8 cellular contexts compared by ENCODE assay signal in the genomic region with DNA sequence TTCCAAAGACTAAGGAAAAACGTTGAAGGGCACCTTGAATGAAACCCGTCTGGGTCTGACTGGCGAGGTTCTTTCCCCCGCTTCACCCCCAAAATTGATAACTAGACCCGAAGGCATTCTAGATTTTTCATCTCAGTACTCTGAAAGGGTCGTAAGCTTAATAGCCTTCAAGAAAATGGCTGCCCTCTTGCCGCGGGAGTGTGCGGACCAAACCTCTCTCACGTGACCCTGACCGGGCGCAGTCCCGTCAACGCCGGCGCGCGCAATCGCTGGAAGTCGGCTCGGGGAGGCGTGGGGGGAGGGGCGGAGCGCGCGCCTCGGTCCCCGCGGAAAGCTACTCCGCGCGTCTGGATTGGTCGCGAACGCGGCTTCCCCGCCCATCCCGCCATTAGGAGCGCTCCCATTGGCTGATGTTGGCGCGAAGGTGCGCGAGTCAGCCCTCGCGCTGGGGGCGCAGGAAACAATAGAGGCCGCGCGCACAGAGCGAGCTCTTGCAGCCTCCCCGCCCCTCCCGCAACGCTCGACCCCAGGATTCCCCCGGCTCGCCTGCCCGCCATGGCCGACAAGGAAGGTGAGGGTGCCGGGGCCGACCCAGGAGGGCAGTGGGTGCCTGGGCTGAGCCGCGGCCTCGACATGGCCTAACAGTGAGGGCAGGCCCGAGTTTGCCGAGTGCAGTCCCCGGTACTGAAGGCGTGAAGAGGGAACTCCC. TPM values are rescaled to one million over a fixed set of nuclear protein-coding genes. Genes with fewer than 3 reads are reported as not detected.
DNase-seq lines count a peak whose midpoint lies in the region; ATAC-seq, FAIRE-seq and TF ChIP-seq lines count a peak whose summit lies in the region.

A gene (plus strand): TSS at position 457 of the 709 bp plus-strand sequence. CDS start 99 bp downstream, at position 556.

- H3K4me3 ChIP-seq in body of pancreas (peak within 1 kb of the TSS; percentile 32 to 72), gastrocnemius medialis (peak within 1 kb of the TSS; percentile 77 to 90 (median 82))

- H3K27me3 ChIP-seq in body of pancreas (no peaks in the 10 kb centered on the region), gastrocnemius medialis (no peaks in the 10 kb centered on the region)

- H3K4me1 ChIP-seq in body of pancreas (peaks cover 54% of the 10 kb centered on the region), gastrocnemius medialis (peaks cover 27 to 40% of the 10 kb centered on the region in 2 donors)

- intact Hi-C loops in body of pancreas (cut with DNase I) (no loop called here), gastrocnemius medialis (cut with DNase I; ENCODE audit: low total_unique reads) (loop anchor here (1.0 to 2.0 kb wide), 5 partner anchors 52 to 256 kb away; a partner anchor contains a TSS)

- TF ChIP-seq POLR2A in body of pancreas (IDR thresholded peaks at IDR 0.05): peak; percentile 79 to 87 (median 84)
- peak; percentile 87 to 94 for TF ChIP-seq POLR2A in gastrocnemius medialis (IDR thresholded peaks at IDR 0.05)

- H3K36me3 ChIP-seq in body of pancreas (replicated peaks in 1 of 2; ENCODE audit: insufficient read depth in 1 of 2, low read depth in 2 of 2): peaks cover 0 to 2% of the 10 kb centered on the region in 2 donors
- peaks cover 0 to 26% of the 10 kb centered on the region in 2 donors for H3K36me3 ChIP-seq in gastrocnemius medialis

- H3K9me3 ChIP-seq in body of pancreas (no peaks in the 10 kb centered on the region), gastrocnemius medialis (no peaks in the 10 kb centered on the region)

- WGBS in body of pancreas, 2 donors: 0 to 1% methylated on average over 6 to 67 of the region's 67 CpGs

- peak within 1 kb of the TSS; percentile 99 for H3K27ac ChIP-seq in 22Rv1
- H3K27ac ChIP-seq in body of pancreas: peak within 1 kb of the TSS; percentile 97 to 100 (median 98)
- H3K27ac ChIP-seq in gastrocnemius medialis: peak within 1 kb of the TSS; percentile 93 to 100 (median 100)

- peak; percentile 85 for ATAC-seq in GM18520 (IDR thresholded peaks at IDR 0.05; ENCODE audit: unreplicated experiment)
- peak; percentile 62 for ATAC-seq in HG03064 (IDR thresholded peaks at IDR 0.05; ENCODE audit: low read depth, unreplicated experiment)
- peak; percentile 93 for ATAC-seq in body of pancreas
- peak; percentile 89 to 93 for ATAC-seq in gastrocnemius medialis

- FAIRE-seq in TTC549 (lab: Jason Lieb, UNC): peak; percentile 62

- in situ Hi-C loops in gastrocnemius medialis (cut with MboI; ENCODE audit: low sequenced_read_pairs in 4 of 4): no loop called here

- no peak for TF ChIP-seq CTCF in 22Rv1 (IDR thresholded peaks at IDR 0.05)
- TF ChIP-seq CTCF in body of pancreas (IDR thresholded peaks at IDR 0.05): peak in 2 of 7 experiments; percentile 1 to 39
- TF ChIP-seq CTCF in gastrocnemius medialis (IDR thresholded peaks at IDR 0.05 in 4 of 5, conservative IDR thresholded peaks at IDR 0.05 in 1 of 5): peak in 1 of 5 experiments; percentile 16

- DNase-seq in NCI-H2107 treated with DMSO at 0.1 percent for 48 hours (lab: John Stamatoyannopoulos, UW; ENCODE audit: unreplicated experiment) (peak; percentile 95), body of pancreas (peak; percentile 98 to 99 (median 98)), iPS DF 4.7 (ENCODE audit: extremely low read depth, low spot score) (peak; percentile 78), gastrocnemius medialis (peak; percentile 98)

RNA-seq across cellular contexts. Expression of the gene that starts here (rescaled TPM):
- total RNA-seq in body of pancreas (10 to 100 TPM; 40.2 to 63.8 TPM), gastrocnemius medialis (10 to 100 TPM; 50.0 to 92.3 (median 53.0) TPM)

Comparison
In these comparisons a context has a peak if more than half of its experiments do, and no peak if none do; other contexts are left out.
1. Peak in every context shown above with its lines: DNase-seq, ATAC-seq, H3K4me3 ChIP-seq and H3K27ac ChIP-seq.